In genomic region chr1:153919879-153920852, GRCh38 we compare ENCODE assay signal across 9 cellular contexts. TPM values are rescaled to one million over a fixed set of nuclear protein-coding genes. Genes with fewer than 3 reads are reported as not detected.
DNase-seq lines count a peak whose midpoint lies in the region; ATAC-seq and TF ChIP-seq lines count a peak whose summit lies in the region.
"Had no signal": no experiment of that assay in that cellular context is flagged by ENCODE, and none has a peak within 500 bp of the region (broad histone marks: within the 10 kb centered on the region; RNA-seq: fewer than 3 reads in every experiment).

No MANE protein-coding gene starts in this region.

- 82% methylated on average over 4 of the region's 4 CpGs for WGBS in HUES64

- H3K4me1 Mint-ChIP-seq in CD8-positive, alpha-beta T cell (ENCODE audit: low read depth), result peaks cover 58% of the 10 kb centered on the region
- H3K4me1 Mint-ChIP-seq in activated T-helper 1 cell treated with anti-CD3 and anti-CD28 coated beads, Interleukin-12 subunit alpha, Interleukin-12 subunit beta, Interleukin-2, Interleukin-4 antibody, amounts not matched to agents 30 ng/mL and 10 ng/mL and 1 ng/mL, durations not matched to agents 14 hours and 24 hours and 36 hours (ENCODE audit: low read depth), result peaks cover 64% of the 10 kb centered on the region

- H3K4me1 ChIP-seq in CD8-positive, alpha-beta T cell (ENCODE audit: insufficient read depth, low read length), result peaks cover 47% of the 10 kb centered on the region
- peaks cover 22% of the 10 kb centered on the region for H3K4me1 ChIP-seq in HUES64 (ENCODE audit: insufficient read depth, low read length)
- peaks cover 4 to 58% (median 34%) of the 10 kb centered on the region in 4 donors for H3K4me1 ChIP-seq in tibial artery

- POLR2A ChIA-PET in CD8-positive, alpha-beta T cell (lab: Charles Lee), result interaction anchor here (1.0 to 4.3 kb wide), 6 partner anchors 9 to 70 kb away, joined by 4 to 57 read pairs (median 6); partner anchors contain the start of genes DENND4B, RAB13 and RPS27

- no peak overlapping the region for H3K27ac ChIP-seq in CD8-positive, alpha-beta T cell (ENCODE audit: low read depth, low read length)
- no peak overlapping the region for H3K27ac ChIP-seq in HUES64 (ENCODE audit: low read depth, low read length)
- H3K27ac ChIP-seq in tibial artery, result peak overlapping the region; percentile 0 to 97
- H3K27ac ChIP-seq: SJCRH30 had no signal

- DNase-seq in CD8-positive, alpha-beta T cell, result peak in 3 of 7 experiments; percentile 7 to 42 (median 27)
- DNase-seq in activated T-helper 1 cell treated with anti-CD3 and anti-CD28 coated beads, Interleukin-12 subunit alpha, Interleukin-12 subunit beta, Interleukin-2, Interleukin-4 antibody, amounts not matched to agents 30 ng/mL and 10 ng/mL and 1 ng/mL, durations not matched to agents 14 hours and 24 hours and 36 hours (ENCODE audit: low spot score), result peak; percentile 16
- DNase-seq in hepatic stellate cell (ENCODE audit: low spot score), result peak; percentile 25
- no peak for DNase-seq in tibial artery

- CTCF ChIA-PET in CD8-positive, alpha-beta T cell (lab: Charles Lee), result interaction anchor here (1.0 to 5.2 kb wide), 6 partner anchors 24 to 123 kb away, joined by 3 to 40 read pairs (median 10); partner anchors contain the start of genes DENND4B and RAB13

- peak overlapping the region; percentile 61 for H3K4me3 ChIP-seq in CD8-positive, alpha-beta T cell (ENCODE audit: low read depth, low read length)
- H3K4me3 ChIP-seq in HUES64 (ENCODE audit: low read length) (peak overlapping the region; percentile 86), tibial artery (peak overlapping the region; percentile 98 to 100)

- peak; percentile 29 for TF ChIP-seq CTCF in CD8-positive, alpha-beta T cell (IDR thresholded peaks at IDR 0.05)
- TF ChIP-seq CTCF in tibial artery (IDR thresholded peaks at IDR 0.05), result peak; percentile 21 to 28

- no peaks in the 10 kb centered on the region for H3K27me3 Mint-ChIP-seq in CD8-positive, alpha-beta T cell (ENCODE audit: low read depth)
- peaks cover 2% of the 10 kb centered on the region for H3K27me3 Mint-ChIP-seq in activated T-helper 1 cell treated with anti-CD3 and anti-CD28 coated beads, Interleukin-12 subunit alpha, Interleukin-12 subunit beta, Interleukin-2, Interleukin-4 antibody, amounts not matched to agents 30 ng/mL and 10 ng/mL and 1 ng/mL, durations not matched to agents 14 hours and 24 hours and 36 hours (ENCODE audit: insufficient read depth)

- H3K9ac ChIP-seq in HUES64 (ENCODE audit: low read depth, low read length), result 0 out of 2 replicates have a peak overlapping the region, but pooled peaks have one; percentile 3

- H3K36me3 ChIP-seq in CD8-positive, alpha-beta T cell (ENCODE audit: insufficient read depth, low read length), result no peaks in the 10 kb centered on the region
- H3K36me3 ChIP-seq in HUES64 (ENCODE audit: insufficient read depth, low read length) (peaks cover 18% of the 10 kb centered on the region), tibial artery (peaks cover 0 to 8% (median 0%) of the 10 kb centered on the region in 3 donors)
- H3K36me3 ChIP-seq: SJCRH30 had no signal

- H3K27me3 ChIP-seq in CD8-positive, alpha-beta T cell (ENCODE audit: insufficient read depth, low read length), result no peaks in the 10 kb centered on the region
- H3K27me3 ChIP-seq in HUES64 (ENCODE audit: insufficient read depth, low read length), result no peaks in the 10 kb centered on the region
- H3K27me3 ChIP-seq in tibial artery, result no peaks in the 10 kb centered on the region
- H3K27me3 ChIP-seq: SJCRH30 had no signal

- intact Hi-C loops in CD8-positive, alpha-beta T cell (cut with DNase I, micrococcal nuclease), result loop anchor here (5.0 kb wide), 5 partner anchors 37 to 302 kb away; partner anchors contain the start of genes CRTC2 (in 1 of the 2) and UBAP2L (in 1 of the 2)
- intact Hi-C loops in activated T-helper 1 cell treated with anti-CD3 and anti-CD28 coated beads, Interleukin-12 subunit alpha, Interleukin-12 subunit beta, Interleukin-2, Interleukin-4 antibody, amounts not matched to agents 30 ng/mL and 10 ng/mL and 1 ng/mL, durations not matched to agents 14 hours and 24 hours and 36 hours (cut with micrococcal nuclease), result loop anchor here (1.0 to 2.0 kb wide), 2 partner anchors 71 to 99 kb away; no protein-coding TSS in a partner anchor
- intact Hi-C loops in tibial artery (cut with DNase I; ENCODE audit: low total_unique reads), result loop anchor here (10.0 kb wide), 1 partner anchor 55 kb away; the partner anchor contains the start of gene JTB

- no peak for ATAC-seq in CD8-positive, alpha-beta T cell
- ATAC-seq in GM19397 (IDR thresholded peaks at IDR 0.05; ENCODE audit: unreplicated experiment), result no peak
- ATAC-seq in HG02642 (IDR thresholded peaks at IDR 0.05; ENCODE audit: poor library complexity, unreplicated experiment), result no peak
- no peak for ATAC-seq in GM21390 (IDR thresholded peaks at IDR 0.05; ENCODE audit: unreplicated experiment)

- no peaks in the 10 kb centered on the region for H3K9me3 ChIP-seq in CD8-positive, alpha-beta T cell (ENCODE audit: low read length)
- no peaks in the 10 kb centered on the region for H3K9me3 ChIP-seq in HUES64 (ENCODE audit: insufficient read depth, low read depth, low read length)
- H3K9me3 ChIP-seq in tibial artery, result no peaks in the 10 kb centered on the region
- H3K9me3 ChIP-seq: SJCRH30 had no signal

- peaks cover 28% of the 10 kb centered on the region for H3K36me3 Mint-ChIP-seq in CD8-positive, alpha-beta T cell
- H3K36me3 Mint-ChIP-seq in activated T-helper 1 cell treated with anti-CD3 and anti-CD28 coated beads, Interleukin-12 subunit alpha, Interleukin-12 subunit beta, Interleukin-2, Interleukin-4 antibody, amounts not matched to agents 30 ng/mL and 10 ng/mL and 1 ng/mL, durations not matched to agents 14 hours and 24 hours and 36 hours (ENCODE audit: low read depth), result peaks cover 17% of the 10 kb centered on the region

- H3K4me3 Mint-ChIP-seq in CD8-positive, alpha-beta T cell, result peak overlapping the region; percentile 89
- peak overlapping the region; percentile 87 for H3K4me3 Mint-ChIP-seq in activated T-helper 1 cell treated with anti-CD3 and anti-CD28 coated beads, Interleukin-12 subunit alpha, Interleukin-12 subunit beta, Interleukin-2, Interleukin-4 antibody, amounts not matched to agents 30 ng/mL and 10 ng/mL and 1 ng/mL, durations not matched to agents 14 hours and 24 hours and 36 hours

- H3K9me3 Mint-ChIP-seq in CD8-positive, alpha-beta T cell, result no peaks in the 10 kb centered on the region
- H3K9me3 Mint-ChIP-seq in activated T-helper 1 cell treated with anti-CD3 and anti-CD28 coated beads, Interleukin-12 subunit alpha, Interleukin-12 subunit beta, Interleukin-2, Interleukin-4 antibody, amounts not matched to agents 30 ng/mL and 10 ng/mL and 1 ng/mL, durations not matched to agents 14 hours and 24 hours and 36 hours, result no peaks in the 10 kb centered on the region

- H3K27ac Mint-ChIP-seq in CD8-positive, alpha-beta T cell, result peak overlapping the region; percentile 78
- peak overlapping the region; percentile 72 for H3K27ac Mint-ChIP-seq in activated T-helper 1 cell treated with anti-CD3 and anti-CD28 coated beads, Interleukin-12 subunit alpha, Interleukin-12 subunit beta, Interleukin-2, Interleukin-4 antibody, amounts not matched to agents 30 ng/mL and 10 ng/mL and 1 ng/mL, durations not matched to agents 14 hours and 24 hours and 36 hours

RNA-seq across cellular contexts. Expression of gene GATAD2B, which starts 2.6 kb away (rescaled TPM):
- 10 to 100 TPM; 52.0 to 52.1 TPM for total RNA-seq in CD8-positive, alpha-beta T cell
- 13.0 TPM for polyA plus RNA-seq in HUES64 (2013, experiment 1 of 2)
- 14.2 TPM for polyA plus RNA-seq in HUES64 (2013, experiment 2 of 2)
- total RNA-seq in activated T-helper 1 cell treated with anti-CD3 and anti-CD28 coated beads, Interleukin-12 subunit alpha, Interleukin-12 subunit beta, Interleukin-2, Interleukin-4 antibody, amounts not matched to agents 30 ng/mL and 10 ng/mL and 1 ng/mL, durations not matched to agents 14 hours and 24 hours and 36 hours, result 69.1 and 70.4 TPM in 2 replicates

RNA-seq across cellular contexts. Expression of gene DENND4B, which starts 26.4 kb away (rescaled TPM):
- total RNA-seq in CD8-positive, alpha-beta T cell, result 10 to 100 TPM; 87.2 to 91.3 TPM
- 25.4 TPM for polyA plus RNA-seq in HUES64 (2013, experiment 1 of 2)
- polyA plus RNA-seq in HUES64 (2013, experiment 2 of 2), result 23.6 TPM
- total RNA-seq in activated T-helper 1 cell treated with anti-CD3 and anti-CD28 coated beads, Interleukin-12 subunit alpha, Interleukin-12 subunit beta, Interleukin-2, Interleukin-4 antibody, amounts not matched to agents 30 ng/mL and 10 ng/mL and 1 ng/mL, durations not matched to agents 14 hours and 24 hours and 36 hours, result 128 and 133 TPM in 2 replicates

RNA-seq across cellular contexts. Expression of gene CRTC2, which starts 38.2 kb away (rescaled TPM):
- 100 to 1,000 TPM; 169 to 201 TPM for total RNA-seq in CD8-positive, alpha-beta T cell
- polyA plus RNA-seq in HUES64 (2013, experiment 1 of 2), result 15.1 TPM
- 15.8 TPM for polyA plus RNA-seq in HUES64 (2013, experiment 2 of 2)
- total RNA-seq in activated T-helper 1 cell treated with anti-CD3 and anti-CD28 coated beads, Interleukin-12 subunit alpha, Interleukin-12 subunit beta, Interleukin-2, Interleukin-4 antibody, amounts not matched to agents 30 ng/mL and 10 ng/mL and 1 ng/mL, durations not matched to agents 14 hours and 24 hours and 36 hours, result 62.8 and 76.4 TPM in 2 replicates

RNA-seq across cellular contexts. Expression of gene SLC39A1, which starts 43.2 kb away (rescaled TPM):
- total RNA-seq in CD8-positive, alpha-beta T cell, result 1 to 10 TPM; 7.2 to 7.7 TPM
- polyA plus RNA-seq in HUES64 (2013, experiment 1 of 2), result 148 TPM
- 147 TPM for polyA plus RNA-seq in HUES64 (2013, experiment 2 of 2)
- 75.4 and 76.1 TPM in 2 replicates for total RNA-seq in activated T-helper 1 cell treated with anti-CD3 and anti-CD28 coated beads, Interleukin-12 subunit alpha, Interleukin-12 subunit beta, Interleukin-2, Interleukin-4 antibody, amounts not matched to agents 30 ng/mL and 10 ng/mL and 1 ng/mL, durations not matched to agents 14 hours and 24 hours and 36 hours

RNA-seq across cellular contexts. Expression of gene CREB3L4, which starts 47.5 kb away (rescaled TPM):
- total RNA-seq in CD8-positive, alpha-beta T cell, result 1 to 10 TPM; 3.0 to 3.7 TPM
- 17.2 TPM for polyA plus RNA-seq in HUES64 (2013, experiment 1 of 2)
- polyA plus RNA-seq in HUES64 (2013, experiment 2 of 2), result 18.1 TPM
- total RNA-seq in activated T-helper 1 cell treated with anti-CD3 and anti-CD28 coated beads, Interleukin-12 subunit alpha, Interleukin-12 subunit beta, Interleukin-2, Interleukin-4 antibody, amounts not matched to agents 30 ng/mL and 10 ng/mL and 1 ng/mL, durations not matched to agents 14 hours and 24 hours and 36 hours, result 8.1 and 9.8 TPM in 2 replicates

Comparison
In these comparisons a context has a peak if more than half of its experiments do, and no peak if none do; other contexts are left out.
1. DNase-seq: peak in activated T-helper 1 cell treated with anti-CD3 and anti-CD28 coated beads, Interleukin-12 subunit alpha, Interleukin-12 subunit beta, Interleukin-2, Interleukin-4 antibody, amounts not matched to agents 30 ng/mL and 10 ng/mL and 1 ng/mL, durations not matched to agents 14 hours and 24 hours and 36 hours (single experiment) and hepatic stellate cell (single experiment); none in tibial artery (0 of 2).
2. H3K27ac ChIP-seq: peak in tibial artery (2 of 2); none in CD8-positive, alpha-beta T cell (single experiment) and HUES64 (single experiment).
3. Peak in every context shown above with its lines, with median percentiles within 50 percentile points of each other: H3K4me3 ChIP-seq.